Comparison of ENCODE assay signal across 2 cellular contexts in the genomic region with DNA sequence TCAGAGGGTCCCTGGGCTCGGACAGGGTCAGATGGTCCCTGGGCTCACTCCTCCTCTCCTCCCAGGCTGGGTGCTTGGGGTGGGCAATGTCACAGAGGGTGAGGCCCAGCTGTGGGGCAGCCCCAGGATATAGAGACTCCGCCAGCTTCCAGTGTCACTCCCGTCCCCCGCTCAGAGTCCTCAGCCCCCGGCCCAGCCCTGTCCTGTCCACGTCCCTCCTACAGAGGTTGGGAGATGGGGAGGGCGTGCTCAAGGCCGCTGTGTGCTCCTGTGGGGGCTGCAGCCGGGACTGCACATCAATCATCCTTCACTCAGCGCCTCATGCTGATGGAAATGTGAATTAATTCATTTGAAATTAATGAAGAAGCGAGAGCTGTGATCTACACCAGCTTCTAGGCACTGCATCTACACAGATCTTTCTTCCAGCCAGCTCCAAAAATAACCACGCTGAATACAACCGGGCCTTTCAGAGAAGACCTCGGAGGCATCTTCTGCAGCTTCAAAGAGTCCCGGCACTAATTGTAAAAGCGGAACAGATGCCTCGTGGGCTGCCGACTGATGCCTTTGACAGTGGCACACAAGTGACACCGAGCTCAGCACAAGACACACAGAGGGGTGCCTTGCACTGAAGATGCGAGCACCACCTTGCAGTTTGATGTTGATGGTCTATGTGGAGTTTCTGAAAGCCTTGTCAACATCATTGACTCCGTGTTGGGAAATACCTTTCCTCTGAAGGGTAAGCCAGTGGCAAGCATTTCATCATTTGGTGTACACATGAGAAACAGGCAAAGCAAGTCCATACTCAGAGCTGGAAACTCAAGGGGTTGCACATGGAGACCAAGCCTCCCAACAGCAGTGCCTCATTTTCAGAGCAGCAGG.
A peak's percentile ranks its signal among the peaks of the same experiment; 100 is the strongest.
TF ChIP-seq lines count a peak whose summit lies in the region.

No MANE protein-coding gene starts in this region.

TF ChIP-seq in H1, 55 proteins besides CTCF, POLR2A, EP300 and RAD21:
- TF ChIP-seq KDM5A (IDR thresholded peaks at IDR 0.05; ENCODE audit: low read length), result no peak
- no peak for TF ChIP-seq SP4 (IDR thresholded peaks at IDR 0.05; ENCODE audit: low read length)
- no peak for TF ChIP-seq CHD2 (IDR thresholded peaks at IDR 0.05; ENCODE audit: low read length)
- no peak for TF ChIP-seq TEAD4 (IDR thresholded peaks at IDR 0.05; ENCODE audit: low read depth, low read length)
- no peak for TF ChIP-seq RXRA (IDR thresholded peaks at IDR 0.05; ENCODE audit: insufficient read depth, low read depth, low read length)
- TF ChIP-seq FOSL1 (IDR thresholded peaks at IDR 0.05; ENCODE audit: insufficient read depth, low read depth, low read length), result no peak
- TF ChIP-seq SIN3A (conservative IDR thresholded peaks at IDR 0.05 in 1 of 2, IDR thresholded peaks at IDR 0.05 in 1 of 2; ENCODE audit: low read depth in 1 of 2, low read length in 2 of 2), result no peak
- no peak for TF ChIP-seq HDAC6 (IDR thresholded peaks at IDR 0.05; ENCODE audit: low read depth, low read length)
- TF ChIP-seq SIX5 (IDR thresholded peaks at IDR 0.05; ENCODE audit: low read depth, low read length), result no peak
- TF ChIP-seq TAF7 (optimal IDR thresholded peaks at IDR 0.05; ENCODE audit: borderline replicate concordance, low read depth, low read length), result no peak
- TF ChIP-seq SRF (IDR thresholded peaks at IDR 0.05; ENCODE audit: low read depth, low read length), result no peak
- TF ChIP-seq, protein P1, sequence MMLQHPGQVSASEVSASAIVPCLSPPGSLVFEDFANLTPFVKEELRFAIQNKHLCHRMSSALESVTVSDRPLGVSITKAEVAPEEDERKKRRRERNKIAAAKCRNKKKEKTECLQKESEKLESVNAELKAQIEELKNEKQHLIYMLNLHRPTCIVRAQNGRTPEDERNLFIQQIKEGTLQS (IDR thresholded peaks at IDR 0.05; ENCODE audit: insufficient read depth, low read depth, low read length), result no peak
- TF ChIP-seq, protein P2, sequence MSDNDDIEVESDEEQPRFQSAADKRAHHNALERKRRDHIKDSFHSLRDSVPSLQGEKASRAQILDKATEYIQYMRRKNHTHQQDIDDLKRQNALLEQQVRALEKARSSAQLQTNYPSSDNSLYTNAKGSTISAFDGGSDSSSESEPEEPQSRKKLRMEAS (IDR thresholded peaks at IDR 0.05), result no peak
- TF ChIP-seq JUN (IDR thresholded peaks at IDR 0.05; ENCODE audit: low read depth, low read length), result no peak
- TF ChIP-seq, protein P3, sequence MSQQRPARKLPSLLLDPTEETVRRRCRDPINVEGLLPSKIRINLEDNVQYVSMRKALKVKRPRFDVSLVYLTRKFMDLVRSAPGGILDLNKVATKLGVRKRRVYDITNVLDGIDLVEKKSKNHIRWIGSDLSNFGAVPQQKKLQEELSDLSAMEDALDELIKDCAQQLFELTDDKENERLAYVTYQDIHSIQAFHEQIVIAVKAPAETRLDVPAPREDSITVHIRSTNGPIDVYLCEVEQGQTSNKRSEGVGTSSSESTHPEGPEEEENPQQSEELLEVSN (IDR thresholded peaks at IDR 0.05), result no peak

TF ChIP-seq in liver, 16 proteins besides CTCF, POLR2A, EP300 and RAD21:
- TF ChIP-seq, protein P1 (IDR thresholded peaks at IDR 0.05), result peak; percentile 16
- TF ChIP-seq HNF4A (conservative IDR thresholded peaks at IDR 0.05) (peak; percentile 13 to 21), GABPA (IDR thresholded peaks at IDR 0.05 in 1 of 2, conservative IDR thresholded peaks at IDR 0.05 in 1 of 2) (no peak)
